Comparison of ENCODE assay signal across 22 cellular contexts in the genomic region with DNA sequence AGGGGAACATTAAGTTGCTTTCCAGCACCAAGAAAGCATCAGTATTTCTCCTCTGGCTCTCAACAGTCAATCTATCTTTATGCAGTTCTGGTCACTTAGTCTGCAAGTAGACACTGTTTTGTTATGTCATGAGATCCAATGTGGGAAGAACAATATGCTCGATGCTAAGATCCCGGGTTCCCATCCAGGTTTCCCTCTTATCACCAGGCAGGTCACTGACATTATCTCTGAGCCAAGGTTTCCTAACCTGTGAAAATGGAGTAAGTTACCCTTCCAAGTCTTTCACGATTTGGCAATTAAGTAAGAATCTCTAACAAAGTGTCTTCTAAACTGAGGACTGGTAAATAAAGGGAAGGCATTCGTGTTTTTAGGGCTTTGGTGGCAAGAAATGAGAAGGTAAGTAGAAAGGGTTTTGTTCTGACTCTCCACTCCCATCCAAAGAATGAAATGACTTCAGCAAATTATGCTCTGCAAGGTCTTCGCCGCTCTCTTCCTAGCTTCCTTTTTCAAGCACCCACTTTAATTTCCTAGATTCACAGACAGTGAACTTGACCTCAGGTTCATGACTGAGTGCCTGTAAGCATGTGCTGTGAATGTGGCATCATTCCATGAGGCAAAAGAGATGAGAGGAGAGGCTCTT.
DNase-seq lines count a peak whose midpoint lies in the region; ATAC-seq, FAIRE-seq and TF ChIP-seq lines count a peak whose summit lies in the region.
"Had no signal": no experiment of that assay in that cellular context is flagged by ENCODE, and none has a peak within 500 bp of the region (broad histone marks: within the 10 kb centered on the region; RNA-seq: fewer than 3 reads in every experiment).

No MANE protein-coding gene starts in this region.

- POLR2A ChIA-PET in SK-N-SH (lab: Yijun Ruan, JAX), result no interaction called here

- H3K79me2 ChIP-seq in SK-N-SH (ENCODE audit: insufficient read depth), result no peaks in the 10 kb centered on the region
- no peaks in the 10 kb centered on the region for H3K79me2 ChIP-seq in astrocyte (ENCODE audit: insufficient read depth, low read length)

- H3K4me3 ChIP-seq in SK-N-SH (ENCODE audit: low read depth in 2 of 2, low read length in 1 of 2) (no peak overlapping the region), astrocyte (ENCODE audit: insufficient read depth, low read depth, low read length) (no peak overlapping the region), left lung (no peak overlapping the region)
- H3K4me3 ChIP-seq: HAP-1, PC-9, sigmoid colon, testis had no signal

- CTCF ChIA-PET in SK-N-SH (lab: Yijun Ruan, JAX), result interaction anchor here (0.8 to 1.5 kb wide), 2 partner anchors 9 to 21 kb away, joined by 3 to 4 read pairs; no protein-coding TSS in a partner anchor

- no peak overlapping the region for H3K9ac ChIP-seq in SK-N-SH
- peak overlapping the region; percentile 65 for H3K9ac ChIP-seq in astrocyte (ENCODE audit: low read length)

- H3K9me2 ChIP-seq in SK-N-SH, result no peaks in the 10 kb centered on the region

- no peaks in the 10 kb centered on the region for H3F3A ChIP-seq in SK-N-SH (replicated peaks; ENCODE audit: insufficient read depth)

- TF ChIP-seq CTCF in SK-N-SH (IDR thresholded peaks at IDR 0.05) (no peak), astrocyte (IDR thresholded peaks at IDR 0.05; ENCODE audit: insufficient read depth, low read depth, low read length) (no peak), left lung (IDR thresholded peaks at IDR 0.05) (no peak)

- H3K36me3 ChIP-seq in SK-N-SH (replicated peaks in 1 of 2; ENCODE audit: control insufficient read depth in 1 of 2, insufficient read depth in 2 of 2, low read length in 1 of 2), result no peaks in the 10 kb centered on the region
- no peaks in the 10 kb centered on the region for H3K36me3 ChIP-seq in astrocyte (ENCODE audit: insufficient read depth, low read length)
- peaks cover 0 to 9% of the 10 kb centered on the region in 2 donors for H3K36me3 ChIP-seq in left lung
- H3K36me3 ChIP-seq: HAP-1 had no signal

- H3K4me1 Mint-ChIP-seq in astrocyte (ENCODE audit: low read depth, unreplicated experiment), result peaks cover 46% of the 10 kb centered on the region

- H4K20me1 ChIP-seq in SK-N-SH (ENCODE audit: insufficient read depth), result no peaks in the 10 kb centered on the region
- H4K20me1 ChIP-seq in astrocyte (ENCODE audit: insufficient read depth, low read length), result no peaks in the 10 kb centered on the region

- H3K27me3 Mint-ChIP-seq in astrocyte (ENCODE audit: low read depth, unreplicated experiment), result no peaks in the 10 kb centered on the region

- H3K36me3 Mint-ChIP-seq in astrocyte (ENCODE audit: low read depth, unreplicated experiment), result peaks cover 37% of the 10 kb centered on the region

- no peak for TF ChIP-seq RAD21 in SK-N-SH (IDR thresholded peaks at IDR 0.05; ENCODE audit: low read length)

- H2AFZ ChIP-seq in SK-N-SH (ENCODE audit: low read depth) (peak overlapping the region; percentile 8; the same call in 1 of the 2 replicates), astrocyte (ENCODE audit: low read depth, low read length) (no peak overlapping the region)
- H2AFZ ChIP-seq: PC-9 had no signal

- no peak for ATAC-seq in SK-N-SH treated with all-trans-retinoic acid at 6 μM for 48 hours
- ATAC-seq in sciatic nerve, result peak; percentile 16
- ATAC-seq in left lung, result no peak

- peak overlapping the region; percentile 97 for H3K27ac Mint-ChIP-seq in astrocyte (ENCODE audit: unreplicated experiment)

- intact Hi-C loops in sciatic nerve (cut with DNase I) (no loop called here), left lung (cut with DNase I) (no loop called here)

- H3K9me3 ChIP-seq in SK-N-SH (no peaks in the 10 kb centered on the region), astrocyte (ENCODE audit: insufficient read depth, low read depth, low read length) (no peaks in the 10 kb centered on the region), left lung (no peaks in the 10 kb centered on the region)
- H3K9me3 ChIP-seq: HAP-1, sigmoid colon, testis had no signal

- 89% methylated on average over 6 of the region's 6 CpGs for WGBS in SK-N-SH (ENCODE audit: low lambda C conversion rate)

- no peaks in the 10 kb centered on the region for H3K9me3 Mint-ChIP-seq in astrocyte (ENCODE audit: unreplicated experiment)

- H3K4me1 ChIP-seq in SK-N-SH (ENCODE audit: control insufficient read depth in 1 of 2, insufficient read depth in 2 of 2, low read depth in 1 of 2, low read length in 1 of 2), result peaks cover 18 to 58% of the 10 kb centered on the region in 2 experiments
- H3K4me1 ChIP-seq in astrocyte (ENCODE audit: insufficient read depth, low read length), result peaks cover 48% of the 10 kb centered on the region
- H3K4me1 ChIP-seq in left lung, result peaks cover 0 to 5% of the 10 kb centered on the region in 2 donors
- H3K4me1 ChIP-seq: sigmoid colon, testis had no signal

- no peak for FAIRE-seq in astrocyte (lab: Jason Lieb, UNC)
- FAIRE-seq: TTC549 had no signal

- H3K27me3 ChIP-seq in SK-N-SH (ENCODE audit: insufficient read depth) (no peaks in the 10 kb centered on the region), astrocyte (ENCODE audit: insufficient read depth, low read length) (no peaks in the 10 kb centered on the region), left lung (no peaks in the 10 kb centered on the region)
- H3K27me3 ChIP-seq: sigmoid colon, testis had no signal

- no peak for TF ChIP-seq EP300 in SK-N-SH (IDR thresholded peaks at IDR 0.05; ENCODE audit: borderline replicate concordance in 1 of 2, low read depth in 1 of 2, low read length in 1 of 2)

- DNase-seq in SK-N-SH, result no peak
- DNase-seq in HCEC 1CT, result peak; percentile 4
- DNase-seq in astrocyte (ENCODE audit: low read depth), result no peak
- no peak for DNase-seq in sciatic nerve (ENCODE audit: low spot score)
- DNase-seq in kidney tubule cell (ENCODE audit: low spot score), result no peak
- no peak for DNase-seq in T1000 (lab: John Stamatoyannopoulos, UW)
- DNase-seq in left lung, result no peak
- DNase-seq: 8988T; DMS79; KG1; NCI-H1092 treated with DMSO at 0.1 percent for 48 hours; NCI-H774; occipital lobe; PC-9; sigmoid colon; stimulated activated CD4-positive, alpha-beta T cell treated with anti-CD3 and anti-CD28 coated beads, Interleukin-4, amount 100 ng/mL, for 4 hours; stimulated activated CD8-positive, alpha-beta memory T cell treated with anti-CD3 and anti-CD28 coated beads, Interleukin-4, amount 100 ng/mL, for 48 hours; testis had no signal

- H3K4me2 ChIP-seq in SK-N-SH (peak overlapping the region; percentile 27), astrocyte (ENCODE audit: low read length) (peak overlapping the region; percentile 75)
- H3K4me2 ChIP-seq: PC-9 had no signal

- H3K27ac ChIP-seq in SK-N-SH (ENCODE audit: low read depth in 2 of 2, low read length in 1 of 2) (peak overlapping the region in 1 of 2 experiments; percentile 76; a peak in 2 of 4 replicates), astrocyte (ENCODE audit: low read depth, low read length) (peak overlapping the region; percentile 74), left lung (no peak overlapping the region)
- H3K27ac ChIP-seq: C4-2B, PC-9, sigmoid colon, testis had no signal

- H3K4me3 Mint-ChIP-seq in astrocyte (ENCODE audit: unreplicated experiment), result no peak overlapping the region

TF ChIP-seq in SK-N-SH, 30 proteins besides CTCF, POLR2A, EP300 and RAD21 (continues in another document):
- TF ChIP-seq TEAD4 (IDR thresholded peaks at IDR 0.05; ENCODE audit: borderline replicate concordance, insufficient read depth) (no peak), USF1 (IDR thresholded peaks at IDR 0.05; ENCODE audit: borderline replicate concordance, low read depth) (no peak), JUND (IDR thresholded peaks at IDR 0.05) (no peak), MEF2A (IDR thresholded peaks at IDR 0.05; ENCODE audit: borderline replicate concordance, low read depth) (no peak), POLR2AphosphoS5 (IDR thresholded peaks at IDR 0.05; ENCODE audit: low read depth, low read length) (no peak)
- TF ChIP-seq, protein P1, sequence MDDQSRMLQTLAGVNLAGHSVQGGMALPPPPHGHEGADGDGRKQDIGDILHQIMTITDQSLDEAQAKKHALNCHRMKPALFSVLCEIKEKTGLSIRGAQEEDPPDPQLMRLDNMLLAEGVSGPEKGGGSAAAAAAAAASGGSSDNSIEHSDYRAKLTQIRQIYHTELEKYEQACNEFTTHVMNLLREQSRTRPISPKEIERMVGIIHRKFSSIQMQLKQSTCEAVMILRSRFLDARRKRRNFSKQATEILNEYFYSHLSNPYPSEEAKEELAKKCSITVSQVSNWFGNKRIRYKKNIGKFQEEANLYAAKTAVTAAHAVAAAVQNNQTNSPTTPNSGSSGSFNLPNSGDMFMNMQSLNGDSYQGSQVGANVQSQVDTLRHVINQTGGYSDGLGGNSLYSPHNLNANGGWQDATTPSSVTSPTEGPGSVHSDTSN (IDR thresholded peaks at IDR 0.05), result no peak

TF ChIP-seq in SK-N-SH treated with all-trans-retinoic acid at 6 μM for 48 hours, 23 proteins besides CTCF, POLR2A, EP300 and RAD21:
- TF ChIP-seq POU6F1 (CRISPR knock-in tag; IDR thresholded peaks at IDR 0.05; ENCODE audit: borderline replicate concordance, low read depth) (no peak), ISL1 (CRISPR knock-in tag; IDR thresholded peaks at IDR 0.05) (no peak), OSR1 (CRISPR knock-in tag; IDR thresholded peaks at IDR 0.05) (no peak)
